Comparison of ENCODE assay signal across 9 cellular contexts in the genomic region with DNA sequence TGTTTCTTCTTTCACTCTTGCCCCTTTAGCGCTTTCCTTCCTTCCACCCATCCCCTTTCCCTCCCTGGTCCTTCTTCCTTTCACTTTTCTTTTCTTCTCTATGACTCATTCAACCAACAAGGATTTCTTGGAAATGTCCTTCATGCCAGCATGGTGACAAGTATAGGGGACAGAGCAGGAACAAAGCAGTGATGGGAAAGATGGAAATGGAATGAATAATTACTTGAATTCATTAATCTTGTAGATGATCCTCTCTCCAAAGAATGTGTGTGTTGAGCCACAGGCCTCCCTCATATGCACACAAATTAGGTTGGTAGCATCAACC. TPM values are rescaled to one million over a fixed set of nuclear protein-coding genes. Genes with fewer than 3 reads are reported as not detected.
DNase-seq lines count a peak whose midpoint lies in the region; ATAC-seq and TF ChIP-seq lines count a peak whose summit lies in the region.
"Had no signal": no experiment of that assay in that cellular context is flagged by ENCODE, and none has a peak within 500 bp of the region (broad histone marks: within the 10 kb centered on the region; RNA-seq: fewer than 3 reads in every experiment).

No MANE protein-coding gene starts in this region.

- H3K27ac ChIP-seq in Panc1 (ENCODE audit: low read length) (peak overlapping the region; percentile 87), esophagus squamous epithelium (peak overlapping the region; percentile 86 to 97 (median 94))

- BruUV-seq in Panc1 (replicated peaks; lab: Mats Ljungman, UMichigan), result no TSS peak

- H3K36me3 ChIP-seq in Panc1 (ENCODE audit: control insufficient read depth, insufficient read depth, low read length), result no peaks in the 10 kb centered on the region
- peaks cover 0 to 26% (median 0%) of the 10 kb centered on the region in 3 donors for H3K36me3 ChIP-seq in esophagus squamous epithelium

- WGBS in esophagus squamous epithelium, 2 donors, result 69 to 72% methylated on average over 1 of the region's 1 CpG

- CTCF ChIA-PET in Panc1 (lab: Charles Lee), result no interaction called here

- H3K9me3 ChIP-seq in Panc1 (ENCODE audit: control insufficient read depth, insufficient read depth, low read depth, low read length) (no peaks in the 10 kb centered on the region), esophagus squamous epithelium (no peaks in the 10 kb centered on the region)

- no peak for TF ChIP-seq CTCF in Panc1 (IDR thresholded peaks at IDR 0.05)
- TF ChIP-seq CTCF in esophagus squamous epithelium (IDR thresholded peaks at IDR 0.05), result no peak
- no peak for TF ChIP-seq CTCF in GM20000 (IDR thresholded peaks at IDR 0.05; ENCODE audit: extremely low read depth, missing control alignments)

- ATAC-seq in Panc1 (peak; percentile 18; the same call in 1 of the 2 replicates), sciatic nerve (peak; percentile 11), HG02763 (IDR thresholded peaks at IDR 0.05; ENCODE audit: unreplicated experiment) (no peak), HG03039 (IDR thresholded peaks at IDR 0.05; ENCODE audit: unreplicated experiment) (no peak)

- no peak for TF ChIP-seq POLR2A in esophagus squamous epithelium (IDR thresholded peaks at IDR 0.05)

- peaks cover 22% of the 10 kb centered on the region for H3K4me1 ChIP-seq in Panc1 (ENCODE audit: control insufficient read depth, insufficient read depth, low read length)
- H3K4me1 ChIP-seq in esophagus squamous epithelium, result peaks cover 28 to 82% (median 68%) of the 10 kb centered on the region in 3 donors

- POLR2A ChIA-PET in Panc1 (lab: Charles Lee), result no interaction called here

- DNase-seq in EH (ENCODE audit: low read depth) (peak; percentile 88), Panc1 (ENCODE audit: low read depth, low spot score) (no peak), esophagus squamous epithelium (lab: John Stamatoyannopoulos, UW) (no peak), sciatic nerve (ENCODE audit: low spot score) (no peak), mucosa of gallbladder (ENCODE audit: low spot score) (no peak), GM20000 (ENCODE audit: low spot score) (no peak)

- H3K4me3 ChIP-seq in Panc1 (ENCODE audit: low read depth in 2 of 2, low read length in 2 of 2), result peak overlapping the region in 1 of 2 experiments; percentile 10; a peak in 1 of 4 replicates
- H3K4me3 ChIP-seq in esophagus squamous epithelium, result peak overlapping the region in 2 of 4 donors; percentile 66 to 85

- in situ Hi-C loops in Panc1 (cut with HindIII; ENCODE audit: low pct_unique_long_range_greater_than_20kb, low sequenced_read_pairs), result no loop called here

- H3K27me3 ChIP-seq in Panc1 (ENCODE audit: control insufficient read depth, insufficient read depth, low read length) (no peaks in the 10 kb centered on the region), esophagus squamous epithelium (no peaks in the 10 kb centered on the region)

- intact Hi-C loops in Panc1 (cut with micrococcal nuclease; ENCODE audit: unreplicated experiment) (no loop called here), esophagus squamous epithelium (cut with DNase I) (no loop called here), sciatic nerve (cut with DNase I) (no loop called here)

RNA-seq across cellular contexts. Expression of a gene that starts 1.5 kb away (rescaled TPM):
- 21.3 TPM for total RNA-seq in Panc1 (2021; ENCODE audit: unreplicated experiment)
- polyA plus RNA-seq in Panc1 (2012; ENCODE audit: insufficient read length), result 47.7 TPM
- 10 to 100 TPM in 3 of 4 donors, 1 to 10 TPM in 1; 6.1 to 45.6 (median 17.0) TPM for total RNA-seq in esophagus squamous epithelium
- 71.2 TPM for total RNA-seq in sciatic nerve
- total RNA-seq in mucosa of gallbladder, result 48.8 TPM
- total RNA-seq: SK-MEL-5 had no signal

RNA-seq across cellular contexts. Expression of a gene that starts 8.4 kb away (rescaled TPM):
- total RNA-seq in Panc1 (2021; ENCODE audit: unreplicated experiment) (93.2 TPM), esophagus squamous epithelium (100 to 1,000 TPM in 1 of 4 donors, 10 to 100 TPM in 3; 78.8 to 144 (median 93.8) TPM), sciatic nerve (31.1 TPM), mucosa of gallbladder (178 TPM)
- polyA plus RNA-seq in Panc1 (2012; ENCODE audit: insufficient read length), result 113 TPM

RNA-seq across cellular contexts. Expression of a gene that starts 9.8 kb away (rescaled TPM):
- total RNA-seq in Panc1 (2021; ENCODE audit: unreplicated experiment) (156 TPM), esophagus squamous epithelium (100 to 1,000 TPM in 3 of 4 donors, 10 to 100 TPM in 1; 88.3 to 128 (median 115) TPM), sciatic nerve (71.2 TPM), mucosa of gallbladder (94.1 TPM)
- 365 TPM for polyA plus RNA-seq in Panc1 (2012; ENCODE audit: insufficient read length)

RNA-seq across cellular contexts. Expression of a gene that starts 16.8 kb away (rescaled TPM):
- total RNA-seq in Panc1 (2021; ENCODE audit: unreplicated experiment) (30.4 TPM), esophagus squamous epithelium (10 to 100 TPM in 1 of 4 donors, 1 to 10 TPM in 3; 6.3 to 15.8 (median 7.4) TPM), sciatic nerve (15.8 TPM), mucosa of gallbladder (31.9 TPM)
- polyA plus RNA-seq in Panc1 (2012; ENCODE audit: insufficient read length), result 46.2 TPM

RNA-seq across cellular contexts. Expression of a gene that starts 24.4 kb away (rescaled TPM):
- 64.1 TPM for total RNA-seq in Panc1 (2021; ENCODE audit: unreplicated experiment)
- 44.9 TPM for polyA plus RNA-seq in Panc1 (2012; ENCODE audit: insufficient read length)
- total RNA-seq in esophagus squamous epithelium, result 10 to 100 TPM; 19.7 to 27.5 (median 23.3) TPM
- 36.6 TPM for total RNA-seq in sciatic nerve
- 77.4 TPM for total RNA-seq in mucosa of gallbladder

Comparison
In these comparisons a context has a peak if more than half of its experiments do, and no peak if none do; other contexts are left out.
1. ATAC-seq: peak in Panc1 (single experiment) and sciatic nerve (single experiment); none in HG02763 (single experiment) and HG03039 (single experiment).